ENCODE assay signal across 8 cellular contexts in genomic region chr10:71213127-71213616, GRCh38. TPM values are rescaled to one million over a fixed set of nuclear protein-coding genes. Genes with fewer than 3 reads are reported as not detected.
A peak's percentile ranks its signal among the peaks of the same experiment; 100 is the strongest.
DNase-seq lines count a peak whose midpoint lies in the region; ATAC-seq and TF ChIP-seq lines count a peak whose summit lies in the region.

No MANE protein-coding gene starts in this region.

- peaks cover 34% of the 10 kb centered on the region for H3K27me3 ChIP-seq in iPS-15b (ENCODE audit: control insufficient read depth, insufficient read depth, low read length)

- peak overlapping the region; percentile 86 to 96 (median 89) for H3K4me3 Mint-ChIP-seq in brain

- H3K4me1 ChIP-seq in iPS-15b (ENCODE audit: control insufficient read depth, insufficient read depth, low read length), result peaks cover 22% of the 10 kb centered on the region

- H3K4me1 Mint-ChIP-seq in brain, result peaks cover 68% of the 10 kb centered on the region

- H3K9me3 ChIP-seq in iPS-15b (ENCODE audit: control insufficient read depth, insufficient read depth, low read length), result no peaks in the 10 kb centered on the region

- H3K27ac Mint-ChIP-seq in brain, result peak overlapping the region; percentile 72 to 90 (median 84)

- H3K4me3 ChIP-seq in AG09309 (ENCODE audit: control insufficient read depth, low read depth, low read length) (peak overlapping the region; percentile 62), iPS-15b (ENCODE audit: low read depth, low read length) (peak overlapping the region; percentile 85), retinal pigment epithelial cell (ENCODE audit: low read length) (peak overlapping the region; percentile 88)

- H3K27me3 Mint-ChIP-seq in brain, result peaks cover 78% of the 10 kb centered on the region

- DNase-seq in AG09309 (ENCODE audit: low read depth), result peak; percentile 57
- DNase-seq in HCEC 1CT, result peak; percentile 74
- DNase-seq in NOMO-1 treated with DMSO at 0.1 percent for 48 hours (lab: John Stamatoyannopoulos, UW; ENCODE audit: unreplicated experiment), result peak; percentile 52
- DNase-seq in retinal pigment epithelial cell (ENCODE audit: low read depth), result peak; percentile 67
- no peak for DNase-seq in HUDEP-2 (lab: John Stamatoyannopoulos, UW; ENCODE audit: unreplicated experiment in 76 of 76)

- TF ChIP-seq CTCF in AG09309 (IDR thresholded peaks at IDR 0.05; ENCODE audit: control insufficient read depth, insufficient read depth, low read depth, low read length, missing control alignments), result no peak
- TF ChIP-seq CTCF in brain (conservative IDR thresholded peaks at IDR 0.05), result no peak
- no peak for TF ChIP-seq CTCF in retinal pigment epithelial cell (conservative IDR thresholded peaks at IDR 0.05; ENCODE audit: low read depth, low read length)

- H3K36me3 ChIP-seq in iPS-15b (ENCODE audit: control insufficient read depth, insufficient read depth, low read length), result no peaks in the 10 kb centered on the region

- peaks cover 0 to 6% (median 0%) of the 10 kb centered on the region in 5 experiments for H3K9me3 Mint-ChIP-seq in brain

- H3K9ac ChIP-seq in iPS-15b (ENCODE audit: low read depth, low read length), result peak overlapping the region; percentile 79

- ATAC-seq in HG02798 (IDR thresholded peaks at IDR 0.05; ENCODE audit: poor library complexity, unreplicated experiment), result no peak

- H3K36me3 Mint-ChIP-seq in brain, result no peaks in the 10 kb centered on the region

RNA-seq across cellular contexts. Expression of gene UNC5B, which starts 0.8 kb away (rescaled TPM):
- 31.8 TPM for polyA plus RNA-seq in brain (ENCODE audit: insufficient read depth, low read depth, low replicate concordance)

Comparison
In these comparisons a context has a peak if more than half of its experiments do, and no peak if none do; other contexts are left out.
1. DNase-seq: peak in AG09309 (single experiment), HCEC 1CT (single experiment), NOMO-1 treated with DMSO at 0.1 percent for 48 hours (single experiment) and retinal pigment epithelial cell (single experiment); none in HUDEP-2 (0 of 76).
2. Peak in every context shown above with its lines, with median percentiles within 50 percentile points of each other: H3K4me3 ChIP-seq.